Comparison of ENCODE assay signal across 9 cellular contexts in the genomic region with DNA sequence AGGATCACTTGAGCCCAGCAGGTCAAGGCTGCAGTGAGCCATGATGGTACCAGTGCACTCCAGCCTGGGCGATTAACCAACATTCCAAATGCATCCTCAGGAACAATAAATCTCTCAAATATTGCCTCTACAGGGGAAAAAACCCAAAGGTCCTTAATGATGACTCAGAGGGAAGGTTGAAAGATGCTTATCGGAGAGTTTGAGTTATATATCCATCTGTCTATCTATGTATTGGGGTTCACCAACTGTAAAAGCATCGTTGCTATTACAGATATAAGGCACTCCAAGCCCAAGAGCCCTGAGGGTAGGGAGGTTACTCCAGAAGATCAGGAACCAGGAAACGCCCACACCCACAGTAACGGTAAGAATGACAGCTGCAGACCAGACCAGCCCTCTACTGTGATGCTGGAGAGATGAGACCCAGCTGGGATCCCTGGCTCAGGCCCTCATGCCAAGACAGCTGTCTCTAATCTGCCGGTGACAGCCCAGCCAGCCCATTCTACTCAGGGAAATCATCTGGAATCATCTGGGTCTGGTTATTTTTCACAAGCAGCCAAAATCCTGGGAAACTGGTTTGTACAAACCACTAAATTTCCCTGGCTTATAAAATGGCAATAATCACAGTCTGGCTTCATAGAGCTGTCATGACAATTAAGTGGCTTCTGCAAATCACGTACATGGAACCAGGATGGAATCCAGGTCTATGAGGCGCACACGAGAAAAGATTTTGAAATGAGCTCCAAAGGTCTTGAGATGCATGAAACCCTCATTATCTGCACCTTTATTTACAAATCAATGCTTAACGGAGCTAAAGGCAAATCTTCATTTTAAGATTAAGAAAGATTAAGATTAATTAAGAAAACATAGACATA. TPM values are rescaled to one million over a fixed set of nuclear protein-coding genes. Genes with fewer than 3 reads are reported as not detected.
A peak's percentile ranks its signal among the peaks of the same experiment; 100 is the strongest.
DNase-seq lines count a peak whose midpoint lies in the region; ATAC-seq and TF ChIP-seq lines count a peak whose summit lies in the region.
"Had no signal": no experiment of that assay in that cellular context is flagged by ENCODE, and none has a peak within 500 bp of the region (broad histone marks: within the 10 kb centered on the region; RNA-seq: fewer than 3 reads in every experiment).

No MANE protein-coding gene starts in this region.

- no peaks in the 10 kb centered on the region for H3K9me2 ChIP-seq in Loucy (replicated peaks; ENCODE audit: low read depth, low read length)

- peak in 4 of 10 experiments; percentile 10 to 32 (median 24) for DNase-seq in CD4-positive, alpha-beta T cell
- DNase-seq in amniotic stem cell (lab: John Stamatoyannopoulos, UW) = peak; percentile 17
- no peak for DNase-seq in memory B cell (ENCODE audit: low spot score in 2 of 2)
- no peak for DNase-seq in endodermal cell
- DNase-seq in NK-92 treated with Interleukin-12 subunit alpha and Interleukin-12 subunit beta, amount 100 ng/mL, for 24 hours (lab: John Stamatoyannopoulos, UW) = no peak
- DNase-seq in head of caudate nucleus = no peak

- H3K4me3 ChIP-seq in Loucy (ENCODE audit: low read length, poor library complexity, severe bottlenecking) = peak overlapping the region; percentile 54
- H3K4me3 ChIP-seq in endodermal cell (ENCODE audit: low read length) = no peak overlapping the region

- peak overlapping the region; percentile 90 for H3K27ac ChIP-seq in CD4-positive, alpha-beta T cell (ENCODE audit: low read depth, low read length)
- no peak overlapping the region for H3K27ac ChIP-seq in endodermal cell (ENCODE audit: low read depth, low read length)
- H3K27ac ChIP-seq: neutrophil had no signal

- H3F3A ChIP-seq in Loucy (ENCODE audit: low read depth) = no peaks in the 10 kb centered on the region

- H3K27ac Mint-ChIP-seq in CD4-positive, alpha-beta T cell = peak overlapping the region; percentile 96
- H3K27ac Mint-ChIP-seq in memory B cell = peak overlapping the region; percentile 43
- no peak overlapping the region for H3K27ac Mint-ChIP-seq in endodermal cell

- H3K9me3 Mint-ChIP-seq in CD4-positive, alpha-beta T cell = peaks cover 4% of the 10 kb centered on the region
- H3K9me3 Mint-ChIP-seq in memory B cell (peaks cover 2% of the 10 kb centered on the region), endodermal cell (no peaks in the 10 kb centered on the region)

- peak overlapping the region; percentile 76 for H3K4me3 Mint-ChIP-seq in CD4-positive, alpha-beta T cell
- H3K4me3 Mint-ChIP-seq in memory B cell = no peak overlapping the region
- no peak overlapping the region for H3K4me3 Mint-ChIP-seq in endodermal cell

- 93 to 95% methylated on average over 8 to 9 of the region's 10 CpGs for WGBS in endodermal cell (ENCODE audit: insufficient coverage in 1 of 2, insufficient read length in 1 of 2), 2 experiments

- no peaks in the 10 kb centered on the region for H3K9me3 ChIP-seq in CD4-positive, alpha-beta T cell (ENCODE audit: control insufficient read depth, low read length)
- H3K9me3 ChIP-seq in Loucy (ENCODE audit: insufficient read depth, low read depth, low read length) = no peaks in the 10 kb centered on the region
- no peaks in the 10 kb centered on the region for H3K9me3 ChIP-seq in endodermal cell (ENCODE audit: control insufficient read depth, low read length)
- H3K9me3 ChIP-seq: neutrophil had no signal

- POLR2A ChIA-PET in CD4-positive, alpha-beta T cell (lab: Charles Lee) = interaction anchor here (0.6 to 3.0 kb wide), 18 partner anchors 9 to 230 kb away, joined by 3 to 69 read pairs (median 4); a partner anchor contains a TSS

- CTCF ChIA-PET in CD4-positive, alpha-beta T cell (lab: Charles Lee) = interaction anchor here (1.0 to 4.2 kb wide), 8 partner anchors 8 to 156 kb away, joined by 3 to 25 read pairs (median 6); a partner anchor contains a TSS

- no peaks in the 10 kb centered on the region for H4K20me1 ChIP-seq in Loucy (ENCODE audit: insufficient read depth, low read length, poor library complexity, severe bottlenecking)

- peak overlapping the region; percentile 25; the same call in 1 of the 2 replicates for H2AFZ ChIP-seq in Loucy (ENCODE audit: low read length)

- TF ChIP-seq CTCF in CD4-positive, alpha-beta T cell (IDR thresholded peaks at IDR 0.05) = no peak
- no peak for TF ChIP-seq CTCF in Loucy (conservative IDR thresholded peaks at IDR 0.05; ENCODE audit: low read length)
- no peak for TF ChIP-seq CTCF in endodermal cell (conservative IDR thresholded peaks at IDR 0.05)

- peak; percentile 37 for ATAC-seq in CD4-positive, alpha-beta T cell (ENCODE audit: poor library complexity)
- ATAC-seq in memory B cell (ENCODE audit: low read depth) (no peak), HG03571 (IDR thresholded peaks at IDR 0.05; ENCODE audit: unreplicated experiment) (no peak)

- H3K4me1 ChIP-seq in Loucy (ENCODE audit: insufficient read depth, low read length, poor library complexity, severe bottlenecking) (peaks cover 11% of the 10 kb centered on the region), endodermal cell (ENCODE audit: control insufficient read depth, insufficient read depth, low read length) (no peaks in the 10 kb centered on the region)

- no peaks in the 10 kb centered on the region for H3K27me3 ChIP-seq in CD4-positive, alpha-beta T cell (ENCODE audit: control insufficient read depth, insufficient read depth, low read length)
- no peaks in the 10 kb centered on the region for H3K27me3 ChIP-seq in Loucy (ENCODE audit: insufficient read depth, low read length, poor library complexity, severe bottlenecking)
- H3K27me3 ChIP-seq in endodermal cell (ENCODE audit: control insufficient read depth, insufficient read depth, low read length, poor library complexity, severe bottlenecking) = no peaks in the 10 kb centered on the region

- intact Hi-C loops in CD4-positive, alpha-beta T cell (cut with DNase I, micrococcal nuclease) = loop anchor here (1.0 to 10.0 kb wide), 2 partner anchors 30 to 366 kb away; a partner anchor contains a TSS
- intact Hi-C loops in head of caudate nucleus (cut with DNase I) = no loop called here

- no peaks in the 10 kb centered on the region for H3K36me3 Mint-ChIP-seq in CD4-positive, alpha-beta T cell (ENCODE audit: low read depth)
- H3K36me3 Mint-ChIP-seq in memory B cell = no peaks in the 10 kb centered on the region
- no peaks in the 10 kb centered on the region for H3K36me3 Mint-ChIP-seq in endodermal cell (ENCODE audit: low read depth)

- H3K27me3 Mint-ChIP-seq in CD4-positive, alpha-beta T cell = no peaks in the 10 kb centered on the region
- H3K27me3 Mint-ChIP-seq in memory B cell = no peaks in the 10 kb centered on the region
- H3K27me3 Mint-ChIP-seq in endodermal cell (ENCODE audit: insufficient read depth) = peaks cover 10% of the 10 kb centered on the region

- H3K36me3 ChIP-seq in Loucy (ENCODE audit: insufficient read depth, low read length) = no peaks in the 10 kb centered on the region
- no peaks in the 10 kb centered on the region for H3K36me3 ChIP-seq in endodermal cell (ENCODE audit: control insufficient read depth, insufficient read depth, low read length)
- H3K36me3 ChIP-seq: neutrophil had no signal

- peak overlapping the region; percentile 37 for H3K9ac ChIP-seq in Loucy (ENCODE audit: low read depth, low read length, poor library complexity, severe bottlenecking)
- no peak overlapping the region for H3K9ac ChIP-seq in endodermal cell (ENCODE audit: extremely low read depth, low read length, poor library complexity, severe bottlenecking)

- no peaks in the 10 kb centered on the region for H3K79me2 ChIP-seq in Loucy (ENCODE audit: insufficient read depth, low read length)

- peaks cover 64% of the 10 kb centered on the region for H3K4me1 Mint-ChIP-seq in CD4-positive, alpha-beta T cell (ENCODE audit: low read depth)
- H3K4me1 Mint-ChIP-seq in memory B cell (peaks cover 25% of the 10 kb centered on the region), endodermal cell (no peaks in the 10 kb centered on the region)

- peak overlapping the region; percentile 76 for H3K4me2 ChIP-seq in Loucy (ENCODE audit: low read depth, low read length, poor library complexity, severe bottlenecking)

RNA-seq across cellular contexts. Expression of a gene that starts 23.8 kb away (rescaled TPM):
- not detected for total RNA-seq in CD4-positive, alpha-beta T cell
- under 1 TPM in 1 of 2 donors, not detected in 1; 0.59 TPM for total RNA-seq in endodermal cell
- not detected for polyA plus RNA-seq in endodermal cell (2013, experiment 1 of 2)
- not detected for polyA plus RNA-seq in endodermal cell (2013, experiment 2 of 2)

RNA-seq across cellular contexts. Expression of a gene that starts 26.9 kb away (rescaled TPM):
- total RNA-seq in CD4-positive, alpha-beta T cell = 10 to 100 TPM; 35.6 to 37.3 TPM
- total RNA-seq in endodermal cell = under 1 TPM; 0.33 to 0.51 TPM
- 1.9 TPM for polyA plus RNA-seq in endodermal cell (2013, experiment 1 of 2)
- 1.4 TPM for polyA plus RNA-seq in endodermal cell (2013, experiment 2 of 2)

Comparison
In these comparisons a context has a peak if more than half of its experiments do, and no peak if none do; other contexts are left out.
1. RNA of a gene that starts 26.9 kb away (total RNA-seq): 35.6 to 37.3 TPM in CD4-positive, alpha-beta T cell; 0.33 to 0.51 TPM in endodermal cell; every median in the first group is over 10 times any median in the second.